In the genomic region with DNA sequence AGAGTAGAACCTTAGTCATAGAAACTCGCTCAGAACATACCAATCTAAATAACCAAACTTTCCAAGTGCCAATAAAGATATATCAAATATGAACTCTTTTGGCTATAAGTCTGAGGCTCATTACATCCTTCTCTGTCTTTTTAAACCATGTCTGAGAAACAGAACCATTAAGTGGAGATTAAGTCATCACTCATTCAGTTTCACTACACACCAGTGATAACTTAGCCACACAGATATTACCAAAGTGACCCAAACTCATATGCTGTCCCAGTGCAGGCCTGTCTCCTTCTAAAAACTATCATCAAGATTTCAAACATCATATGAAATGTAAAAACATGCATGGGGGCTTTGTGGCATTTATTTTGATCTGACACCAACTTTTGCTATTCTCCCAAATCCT, we compare ENCODE assay signal across 24 cellular contexts. TPM values are rescaled to one million over a fixed set of nuclear protein-coding genes. Genes with fewer than 3 reads are reported as not detected.
A peak's percentile ranks its signal among the peaks of the same experiment; 100 is the strongest.
DNase-seq lines count a peak whose midpoint lies in the region; ATAC-seq and TF ChIP-seq lines count a peak whose summit lies in the region.
"Had no signal": no experiment of that assay in that cellular context is flagged by ENCODE, and none has a peak within 500 bp of the region (broad histone marks: within the 10 kb centered on the region; RNA-seq: fewer than 3 reads in every experiment).

No MANE protein-coding gene starts in this region.

- no peaks in the 10 kb centered on the region for H3K9me3 ChIP-seq in esophagus muscularis mucosa
- no peaks in the 10 kb centered on the region for H3K9me3 ChIP-seq in naive thymus-derived CD4-positive, alpha-beta T cell (ENCODE audit: control insufficient read depth in 2 of 3, low read length in 3 of 3)

- no peaks in the 10 kb centered on the region for H3K9me3 Mint-ChIP-seq in activated CD8-positive, alpha-beta T cell treated with anti-CD3 and anti-CD28 coated beads for 36 hours
- H3K9me3 Mint-ChIP-seq in activated CD8-positive, alpha-beta T cell treated with anti-CD3 and anti-CD28 coated beads, Interleukin-2, amount 10 ng/mL, durations not matched to agents 7 days and 5 days (ENCODE audit: insufficient read depth), result no peaks in the 10 kb centered on the region
- no peaks in the 10 kb centered on the region for H3K9me3 Mint-ChIP-seq in stimulated activated effector memory CD8-positive, alpha-beta T cell treated with anti-CD3 and anti-CD28 coated beads, Interleukin-12 subunit alpha, Interleukin-12 subunit beta, amount 100 ng/mL, for 72 hours
- H3K9me3 Mint-ChIP-seq in naive thymus-derived CD4-positive, alpha-beta T cell, result no peaks in the 10 kb centered on the region
- H3K9me3 Mint-ChIP-seq: activated naive CD4-positive, alpha-beta T cell treated with anti-CD3 and anti-CD28 coated beads for 36 hours; brain; memory B cell; T-helper 2 cell treated with Interferon-gamma antibody and Interleukin-4, amounts not matched to agents 5 μg/mL and 100 μg/mL, for 36 hours had no signal

- peak; percentile 30 for ATAC-seq in activated CD8-positive, alpha-beta T cell treated with anti-CD3 and anti-CD28 coated beads for 36 hours
- ATAC-seq in activated CD8-positive, alpha-beta T cell treated with anti-CD3 and anti-CD28 coated beads, Interleukin-2, amount 10 ng/mL, durations not matched to agents 7 days and 5 days, result no peak
- peak; percentile 47 for ATAC-seq in HG03159 (IDR thresholded peaks at IDR 0.05; ENCODE audit: unreplicated experiment)
- peak; percentile 31 for ATAC-seq in stimulated activated effector memory CD8-positive, alpha-beta T cell treated with anti-CD3 and anti-CD28 coated beads, Interleukin-12 subunit alpha, Interleukin-12 subunit beta, amount 100 ng/mL, for 72 hours
- no peak for ATAC-seq in naive thymus-derived CD4-positive, alpha-beta T cell
- ATAC-seq: esophagus mucosa had no signal

- no peak for TF ChIP-seq EP300 in esophagus muscularis mucosa (IDR thresholded peaks at IDR 0.05)

- no peak for DNase-seq in activated CD8-positive, alpha-beta T cell treated with anti-CD3 and anti-CD28 coated beads for 36 hours
- DNase-seq in activated CD8-positive, alpha-beta T cell treated with anti-CD3 and anti-CD28 coated beads, Interleukin-2, amount 10 ng/mL, durations not matched to agents 7 days and 5 days, result no peak
- DNase-seq in esophagus muscularis mucosa (ENCODE audit: extremely low spot score) (no peak), dorsolateral prefrontal cortex (no peak), NCI-H524 (lab: John Stamatoyannopoulos, UW) (no peak)
- no peak for DNase-seq in stimulated activated effector memory CD8-positive, alpha-beta T cell treated with anti-CD3 and anti-CD28 coated beads, Interleukin-12 subunit alpha, Interleukin-12 subunit beta, amount 100 ng/mL, for 72 hours (ENCODE audit: low spot score in 2 of 2)
- no peak for DNase-seq in naive thymus-derived CD4-positive, alpha-beta T cell
- DNase-seq: 8988T; activated CD8-positive, alpha-beta memory T cell treated with anti-CD3 and anti-CD28 coated beads, Interleukin-2, amount 50 U/mL, for 48 hours; activated naive CD4-positive, alpha-beta T cell treated with anti-CD3 and anti-CD28 coated beads for 36 hours; dermis blood vessel endothelial cell; DMS 273 treated with DMSO at 0.1 percent for 48 hours; glutamatergic neuron; MM.1S; NCI-H187 treated with DMSO at 0.1 percent for 48 hours; NCI-H446 treated with DMSO at 0.1 percent for 48 hours; nucleus accumbens; SHP77 had no signal

- no peak for TF ChIP-seq POLR2A in esophagus muscularis mucosa (IDR thresholded peaks at IDR 0.05; ENCODE audit: low read depth)

- H3K27me3 Mint-ChIP-seq in activated CD8-positive, alpha-beta T cell treated with anti-CD3 and anti-CD28 coated beads for 36 hours, result no peaks in the 10 kb centered on the region
- H3K27me3 Mint-ChIP-seq in activated CD8-positive, alpha-beta T cell treated with anti-CD3 and anti-CD28 coated beads, Interleukin-2, amount 10 ng/mL, durations not matched to agents 7 days and 5 days (ENCODE audit: low read depth), result no peaks in the 10 kb centered on the region
- no peaks in the 10 kb centered on the region for H3K27me3 Mint-ChIP-seq in naive thymus-derived CD4-positive, alpha-beta T cell
- H3K27me3 Mint-ChIP-seq: memory B cell had no signal

- CTCF ChIA-PET in activated CD8-positive, alpha-beta T cell treated with anti-CD3 and anti-CD28 coated beads for 36 hours (lab: Charles Lee), result interaction anchor here (0.9 to 1.4 kb wide), 3 partner anchors 40 to 197 kb away, joined by 3 to 5 read pairs (median 3); no protein-coding TSS in a partner anchor
- CTCF ChIA-PET in activated CD8-positive, alpha-beta T cell treated with anti-CD3 and anti-CD28 coated beads, Interleukin-2, amount 10 ng/mL, durations not matched to agents 7 days and 5 days (lab: Charles Lee), result interaction anchor here (0.6 to 1.1 kb wide), 2 partner anchors 119 to 195 kb away, joined by 3 read pairs; no protein-coding TSS in a partner anchor
- CTCF ChIA-PET in naive thymus-derived CD4-positive, alpha-beta T cell (lab: Charles Lee), result interaction anchor here (1.0 kb wide), 1 partner anchor 12 kb away, joined by 3 read pairs; the partner anchor contains the start of gene GCLC

- POLR2A ChIA-PET in activated CD8-positive, alpha-beta T cell treated with anti-CD3 and anti-CD28 coated beads for 36 hours (lab: Charles Lee), result no interaction called here
- POLR2A ChIA-PET in activated CD8-positive, alpha-beta T cell treated with anti-CD3 and anti-CD28 coated beads, Interleukin-2, amount 10 ng/mL, durations not matched to agents 7 days and 5 days (lab: Charles Lee), result no interaction called here
- POLR2A ChIA-PET in naive thymus-derived CD4-positive, alpha-beta T cell (lab: Charles Lee), result no interaction called here

- no peak for TF ChIP-seq CTCF in activated CD8-positive, alpha-beta T cell treated with anti-CD3 and anti-CD28 coated beads for 36 hours (IDR thresholded peaks at IDR 0.05)
- no peak for TF ChIP-seq CTCF in esophagus muscularis mucosa (IDR thresholded peaks at IDR 0.05)
- TF ChIP-seq CTCF in dorsolateral prefrontal cortex (IDR thresholded peaks at IDR 0.05 in 54 of 56, conservative IDR thresholded peaks at IDR 0.05 in 2 of 56; ENCODE audit: low read depth in 1 of 56, partially characterized antibody in 56 of 56), result no peak

- H3K36me3 Mint-ChIP-seq in activated CD8-positive, alpha-beta T cell treated with anti-CD3 and anti-CD28 coated beads for 36 hours (ENCODE audit: low read depth), result peaks cover 4% of the 10 kb centered on the region
- peaks cover 5% of the 10 kb centered on the region for H3K36me3 Mint-ChIP-seq in activated CD8-positive, alpha-beta T cell treated with anti-CD3 and anti-CD28 coated beads, Interleukin-2, amount 10 ng/mL, durations not matched to agents 7 days and 5 days (ENCODE audit: low read depth)
- H3K36me3 Mint-ChIP-seq in stimulated activated effector memory CD8-positive, alpha-beta T cell treated with anti-CD3 and anti-CD28 coated beads, Interleukin-12 subunit alpha, Interleukin-12 subunit beta, amount 100 ng/mL, for 72 hours, result peaks cover 10% of the 10 kb centered on the region
- peaks cover 0 to 18% (median 0%) of the 10 kb centered on the region in 5 donors for H3K36me3 Mint-ChIP-seq in naive thymus-derived CD4-positive, alpha-beta T cell

- no peak overlapping the region for H3K27ac Mint-ChIP-seq in activated CD8-positive, alpha-beta T cell treated with anti-CD3 and anti-CD28 coated beads for 36 hours
- H3K27ac Mint-ChIP-seq in activated CD8-positive, alpha-beta T cell treated with anti-CD3 and anti-CD28 coated beads, Interleukin-2, amount 10 ng/mL, durations not matched to agents 7 days and 5 days, result no peak overlapping the region
- peak overlapping the region; percentile 68 for H3K27ac Mint-ChIP-seq in stimulated activated effector memory CD8-positive, alpha-beta T cell treated with anti-CD3 and anti-CD28 coated beads, Interleukin-12 subunit alpha, Interleukin-12 subunit beta, amount 100 ng/mL, for 72 hours
- H3K27ac Mint-ChIP-seq in naive thymus-derived CD4-positive, alpha-beta T cell, result no peak overlapping the region
- H3K27ac Mint-ChIP-seq: activated naive CD4-positive, alpha-beta T cell treated with anti-CD3 and anti-CD28 coated beads for 36 hours; memory B cell; T-helper 2 cell treated with Interferon-gamma antibody and Interleukin-4, amounts not matched to agents 5 μg/mL and 100 μg/mL, for 36 hours had no signal

- peaks cover 38% of the 10 kb centered on the region for H3K4me1 Mint-ChIP-seq in activated CD8-positive, alpha-beta T cell treated with anti-CD3 and anti-CD28 coated beads for 36 hours (ENCODE audit: low read depth)
- peaks cover 19% of the 10 kb centered on the region for H3K4me1 Mint-ChIP-seq in activated CD8-positive, alpha-beta T cell treated with anti-CD3 and anti-CD28 coated beads, Interleukin-2, amount 10 ng/mL, durations not matched to agents 7 days and 5 days (ENCODE audit: low read depth)
- H3K4me1 Mint-ChIP-seq in stimulated activated effector memory CD8-positive, alpha-beta T cell treated with anti-CD3 and anti-CD28 coated beads, Interleukin-12 subunit alpha, Interleukin-12 subunit beta, amount 100 ng/mL, for 72 hours, result peaks cover 53% of the 10 kb centered on the region
- H3K4me1 Mint-ChIP-seq in naive thymus-derived CD4-positive, alpha-beta T cell, result peaks cover 28 to 49% (median 30%) of the 10 kb centered on the region in 7 donors

- no peaks in the 10 kb centered on the region for H3K36me3 ChIP-seq in esophagus muscularis mucosa
- H3K36me3 ChIP-seq in naive thymus-derived CD4-positive, alpha-beta T cell (ENCODE audit: control insufficient read depth in 2 of 3, insufficient read depth in 3 of 3, low read length in 3 of 3), result no peaks in the 10 kb centered on the region

- WGBS in esophagus muscularis mucosa, result 32% methylated on average over 1 of the region's 1 CpG

- H3K4me3 Mint-ChIP-seq in activated CD8-positive, alpha-beta T cell treated with anti-CD3 and anti-CD28 coated beads for 36 hours, result no peak overlapping the region
- H3K4me3 Mint-ChIP-seq in activated CD8-positive, alpha-beta T cell treated with anti-CD3 and anti-CD28 coated beads, Interleukin-2, amount 10 ng/mL, durations not matched to agents 7 days and 5 days, result no peak overlapping the region
- H3K4me3 Mint-ChIP-seq in stimulated activated effector memory CD8-positive, alpha-beta T cell treated with anti-CD3 and anti-CD28 coated beads, Interleukin-12 subunit alpha, Interleukin-12 subunit beta, amount 100 ng/mL, for 72 hours, result no peak overlapping the region
- no peak overlapping the region for H3K4me3 Mint-ChIP-seq in naive thymus-derived CD4-positive, alpha-beta T cell
- H3K4me3 Mint-ChIP-seq: activated naive CD4-positive, alpha-beta T cell treated with anti-CD3 and anti-CD28 coated beads for 36 hours; brain; memory B cell; T-helper 2 cell treated with Interferon-gamma antibody and Interleukin-4, amounts not matched to agents 5 μg/mL and 100 μg/mL, for 36 hours had no signal

- H3K27ac ChIP-seq in esophagus muscularis mucosa (replicated peaks in 1 of 4), result peak overlapping the region; percentile 60 to 80 (median 70)
- H3K27ac ChIP-seq in dorsolateral prefrontal cortex, result peak overlapping the region in 11 of 59 donors; percentile 10 to 67 (median 38)
- no peak overlapping the region for H3K27ac ChIP-seq in naive thymus-derived CD4-positive, alpha-beta T cell (ENCODE audit: low read depth, low read length)

- no peak overlapping the region for H3K4me3 ChIP-seq in esophagus muscularis mucosa
- H3K4me3 ChIP-seq in dorsolateral prefrontal cortex, result no peak overlapping the region
- H3K4me3 ChIP-seq in naive thymus-derived CD4-positive, alpha-beta T cell (ENCODE audit: low read length), result no peak overlapping the region
- H3K4me3 ChIP-seq: BLaER1 treated with 17β-estradiol and CSF1 and Interleukin-3, amounts not matched to agents 10 nM and 100 nM had no signal

- H3K4me1 ChIP-seq in esophagus muscularis mucosa, result peaks cover 42 to 88% (median 85%) of the 10 kb centered on the region in 4 donors
- H3K4me1 ChIP-seq in naive thymus-derived CD4-positive, alpha-beta T cell (ENCODE audit: control insufficient read depth in 2 of 2, insufficient read depth in 2 of 2, low read length in 2 of 2), result no peaks in the 10 kb centered on the region

- H3K27me3 ChIP-seq in esophagus muscularis mucosa, result no peaks in the 10 kb centered on the region
- no peaks in the 10 kb centered on the region for H3K27me3 ChIP-seq in dorsolateral prefrontal cortex
- no peaks in the 10 kb centered on the region for H3K27me3 ChIP-seq in naive thymus-derived CD4-positive, alpha-beta T cell (ENCODE audit: control insufficient read depth in 2 of 2, insufficient read depth in 2 of 2, low read length in 2 of 2)
- H3K27me3 ChIP-seq: BLaER1 treated with 17β-estradiol and CSF1 and Interleukin-3, amounts not matched to agents 10 nM and 100 nM had no signal

- intact Hi-C loops in activated CD8-positive, alpha-beta T cell treated with anti-CD3 and anti-CD28 coated beads for 36 hours (cut with micrococcal nuclease), result no loop called here
- intact Hi-C loops in esophagus muscularis mucosa (cut with DNase I), result no loop called here
- intact Hi-C loops in dorsolateral prefrontal cortex (cut with DNase I), result loop anchor here in 1 of 2 donors (10.0 kb wide), 1 partner anchor 192 kb away; no protein-coding TSS in a partner anchor
- intact Hi-C loops in naive thymus-derived CD4-positive, alpha-beta T cell (cut with micrococcal nuclease), result no loop called here

RNA-seq across cellular contexts. Expression of gene GCLC, which starts 12.0 kb away (rescaled TPM):
- total RNA-seq in activated CD8-positive, alpha-beta T cell treated with anti-CD3 and anti-CD28 coated beads for 36 hours, result 10 to 100 TPM; 17.0 to 18.6 TPM
- total RNA-seq in activated CD8-positive, alpha-beta T cell treated with anti-CD3 and anti-CD28 coated beads, Interleukin-2, amount 10 ng/mL, durations not matched to agents 7 days and 5 days, result 10 to 100 TPM; 22.1 to 26.5 TPM
- 10 to 100 TPM; 57.7 to 70.8 (median 64.6) TPM for total RNA-seq in esophagus muscularis mucosa
- 100 to 1,000 TPM in 3 of 120 experiments, 10 to 100 TPM in 117; 28.3 to 113 (median 64.6) TPM for total RNA-seq in dorsolateral prefrontal cortex
- total RNA-seq in naive thymus-derived CD4-positive, alpha-beta T cell, result 10 to 100 TPM; 18.5 to 37.5 (median 27.6) TPM
- 10 to 100 TPM in 1 of 2 donors, 1 to 10 TPM in 1; 8.3 to 14.9 TPM for polyA plus RNA-seq in naive thymus-derived CD4-positive, alpha-beta T cell

Comparison
In these comparisons a context has a peak if more than half of its experiments do, and no peak if none do; other contexts are left out.
1. ATAC-seq: peak in activated CD8-positive, alpha-beta T cell treated with anti-CD3 and anti-CD28 coated beads for 36 hours (single experiment), HG03159 (single experiment) and stimulated activated effector memory CD8-positive, alpha-beta T cell treated with anti-CD3 and anti-CD28 coated beads, Interleukin-12 subunit alpha, Interleukin-12 subunit beta, amount 100 ng/mL, for 72 hours (single experiment); none in activated CD8-positive, alpha-beta T cell treated with anti-CD3 and anti-CD28 coated beads, Interleukin-2, amount 10 ng/mL, durations not matched to agents 7 days and 5 days (single experiment) and naive thymus-derived CD4-positive, alpha-beta T cell (single experiment).